In the genomic region with DNA sequence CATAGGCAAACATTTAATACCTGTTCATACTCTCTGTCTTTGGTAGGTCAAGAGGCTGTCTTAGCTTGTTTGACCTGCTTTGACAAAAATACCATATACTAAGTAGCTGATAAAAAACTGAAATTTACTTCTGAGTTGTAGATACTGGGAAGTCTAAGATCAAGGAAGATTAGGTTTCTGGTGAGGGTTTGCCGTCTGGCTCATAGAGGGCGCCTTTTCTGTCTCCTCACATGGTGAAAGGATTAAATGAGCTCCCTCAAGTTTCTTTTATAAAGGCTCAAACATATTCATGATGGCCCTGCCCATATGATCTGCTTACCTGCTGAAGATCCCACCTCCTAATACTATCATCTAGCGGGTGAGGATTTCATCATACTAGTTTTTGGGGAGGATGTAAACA, we compare ENCODE assay signal across 1 cellular context.
TF ChIP-seq lines count a peak whose summit lies in the region.

No MANE protein-coding gene starts in this region.

TF ChIP-seq in GM23338, 12 proteins besides CTCF, POLR2A, EP300 and RAD21:
- TF ChIP-seq ZNF331 (CRISPR knock-in tag; IDR thresholded peaks at IDR 0.05; ENCODE audit: low read depth) (no peak), EZH2phosphoT487 (IDR thresholded peaks at IDR 0.05; ENCODE audit: unreplicated experiment) (no peak), ZNF114 (CRISPR knock-in tag; IDR thresholded peaks at IDR 0.05) (no peak), REST (IDR thresholded peaks at IDR 0.05; ENCODE audit: unreplicated experiment) (no peak), STAT1 (IDR thresholded peaks at IDR 0.05; ENCODE audit: unreplicated experiment) (no peak), NANOG (IDR thresholded peaks at IDR 0.05; ENCODE audit: borderline replicate concordance) (no peak), ZNF462 (CRISPR knock-in tag; IDR thresholded peaks at IDR 0.05) (no peak), CREB1 (CRISPR knock-in tag; IDR thresholded peaks at IDR 0.05; ENCODE audit: low read depth) (no peak), EZH2 (IDR thresholded peaks at IDR 0.05; ENCODE audit: low read depth, unreplicated experiment) (no peak), JUNB (IDR thresholded peaks at IDR 0.05; ENCODE audit: unreplicated experiment) (no peak), POLR2AphosphoS5 (IDR thresholded peaks at IDR 0.05; ENCODE audit: low read depth) (no peak)
- TF ChIP-seq, protein P1, sequence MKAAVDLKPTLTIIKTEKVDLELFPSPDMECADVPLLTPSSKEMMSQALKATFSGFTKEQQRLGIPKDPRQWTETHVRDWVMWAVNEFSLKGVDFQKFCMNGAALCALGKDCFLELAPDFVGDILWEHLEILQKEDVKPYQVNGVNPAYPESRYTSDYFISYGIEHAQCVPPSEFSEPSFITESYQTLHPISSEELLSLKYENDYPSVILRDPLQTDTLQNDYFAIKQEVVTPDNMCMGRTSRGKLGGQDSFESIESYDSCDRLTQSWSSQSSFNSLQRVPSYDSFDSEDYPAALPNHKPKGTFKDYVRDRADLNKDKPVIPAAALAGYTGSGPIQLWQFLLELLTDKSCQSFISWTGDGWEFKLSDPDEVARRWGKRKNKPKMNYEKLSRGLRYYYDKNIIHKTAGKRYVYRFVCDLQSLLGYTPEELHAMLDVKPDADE (IDR thresholded peaks at IDR 0.05), result no peak
